8 cellular contexts compared by ENCODE assay signal in the genomic region with DNA sequence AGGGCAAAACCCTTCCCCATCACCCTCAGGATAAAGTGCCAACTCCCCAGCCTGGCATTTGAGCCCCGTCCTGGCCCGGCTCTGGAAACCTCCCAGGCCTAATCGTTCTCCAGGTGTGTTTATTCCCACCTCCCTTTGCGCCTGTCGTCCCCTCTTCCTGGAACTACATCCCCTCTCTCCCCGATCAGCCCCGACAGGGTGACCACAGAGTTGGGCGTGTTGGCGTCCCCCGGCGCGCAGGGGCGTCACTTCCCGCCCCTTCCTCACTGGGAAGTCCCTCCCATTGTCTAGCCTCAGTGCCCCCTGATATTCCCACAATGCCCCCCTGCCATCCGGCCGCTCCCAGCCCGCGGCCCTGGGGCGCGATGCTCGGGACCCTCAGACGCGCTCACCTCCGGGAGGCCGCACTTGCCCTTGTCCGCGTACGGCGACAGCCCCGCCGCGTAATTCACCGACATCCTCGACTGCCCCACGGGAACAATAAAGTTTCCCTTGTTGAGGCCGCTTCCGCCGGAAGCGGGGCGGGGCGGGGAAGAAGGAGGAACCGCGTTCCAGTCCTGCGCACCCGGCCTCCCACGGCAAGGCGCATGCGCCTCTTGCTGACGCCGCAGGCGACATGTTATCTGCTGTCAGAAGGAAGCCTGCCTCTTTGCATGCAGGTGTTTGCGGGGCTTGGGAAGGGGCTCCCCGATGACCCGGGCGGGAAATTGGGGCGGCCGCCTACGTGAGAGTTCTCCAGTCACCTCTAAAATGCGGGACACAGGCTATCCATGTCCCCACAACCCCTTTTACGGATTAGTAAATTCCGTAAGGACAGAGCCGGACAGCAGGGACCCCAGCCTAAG. TPM values are rescaled to one million over a fixed set of nuclear protein-coding genes. Genes with fewer than 3 reads are reported as not detected.
DNase-seq lines count a peak whose midpoint lies in the region; ATAC-seq and TF ChIP-seq lines count a peak whose summit lies in the region.

ANKRD24 (plus strand) TSS at position 608 of the 845 bp plus-strand sequence. CDS start 3,737 bp downstream, outside the sequence.
SIRT6 (minus strand) TSS at position 482 of the 845 bp plus-strand sequence; CDS start at position 458, 24 bp downstream.

- peaks cover 2% of the 10 kb centered on the region for H3K36me3 ChIP-seq in A673 (ENCODE audit: insufficient read depth, low read length, poor library complexity, severe bottlenecking)

- ATAC-seq in GM18861 (IDR thresholded peaks at IDR 0.05; ENCODE audit: unreplicated experiment) (peak; percentile 74), HG03159 (IDR thresholded peaks at IDR 0.05; ENCODE audit: unreplicated experiment) (peak; percentile 69)
- peak; percentile 89 to 91 for ATAC-seq in activated CD4-positive, CD25-positive, alpha-beta regulatory T cell treated with anti-CD3 and anti-CD28 coated beads, Interleukin-2, amount 50 U/mL, for 24 hours
- peak; percentile 86 for ATAC-seq in central memory CD8-positive, alpha-beta T cell (replicated peaks; ENCODE audit: extremely low read depth, poor library complexity, severe bottlenecking)

- H3K9me3 Mint-ChIP-seq in central memory CD8-positive, alpha-beta T cell, result no peaks in the 10 kb centered on the region

- peak; percentile 98 for DNase-seq in A673 (ENCODE audit: low spot score)
- peak; percentile 86 for DNase-seq in NCI-H345 treated with DMSO at 0.1 percent for 48 hours (lab: John Stamatoyannopoulos, UW; ENCODE audit: unreplicated experiment)
- peak; percentile 85 to 94 for DNase-seq in central memory CD8-positive, alpha-beta T cell (ENCODE audit: low spot score in 2 of 2)
- DNase-seq in islet precursor cell, result peak; percentile 98
- DNase-seq in stimulated activated CD4-positive, alpha-beta T cell treated with anti-CD3 and anti-CD28 coated beads, Interleukin-12 subunit alpha, Interleukin-12 subunit beta, amount 100 ng/mL, for 24 hours (ENCODE audit: low read depth in 2 of 2), result peak; percentile 91 to 94

- peaks cover 8% of the 10 kb centered on the region for H3K4me1 ChIP-seq in A673 (ENCODE audit: insufficient read depth, low read length, poor library complexity, severe bottlenecking)

- H3K4me3 ChIP-seq in A673 (ENCODE audit: low read depth, low read length, poor library complexity, severe bottlenecking), result peak within 1 kb of the TSS; percentile 63

- TF ChIP-seq CTCF in A673 (conservative IDR thresholded peaks at IDR 0.05; ENCODE audit: low read depth, low read length), result no peak

- peak within 1 kb of the TSS; percentile 98 for H3K4me3 Mint-ChIP-seq in central memory CD8-positive, alpha-beta T cell

- peaks cover 25% of the 10 kb centered on the region for H3K36me3 Mint-ChIP-seq in central memory CD8-positive, alpha-beta T cell (ENCODE audit: insufficient read depth)

- H3K27ac ChIP-seq in A673 (ENCODE audit: low read depth, low read length, poor library complexity, severe bottlenecking), result peak within 1 kb of the TSS; percentile 77

- POLR2A ChIA-PET in A673 (lab: Charles Lee; ENCODE audit: low non-redundant PET), result no interaction called here

- peak within 1 kb of the TSS; percentile 95 for H3K27ac Mint-ChIP-seq in central memory CD8-positive, alpha-beta T cell (ENCODE audit: low read depth)

- H3K27me3 ChIP-seq in A673 (replicated peaks; ENCODE audit: insufficient read depth, low read depth, low read length, poor library complexity), result no peaks in the 10 kb centered on the region

- intact Hi-C loops in A673 (cut with micrococcal nuclease; ENCODE audit: unreplicated experiment), result no loop called here

- CTCF ChIA-PET in A673 (lab: Charles Lee), result no interaction called here

- BruUV-seq in A673 (replicated peaks; lab: Mats Ljungman, UMichigan), result no TSS peak

- peaks cover 44% of the 10 kb centered on the region for H3K4me1 Mint-ChIP-seq in central memory CD8-positive, alpha-beta T cell

- no peaks in the 10 kb centered on the region for H3K9me3 ChIP-seq in A673 (ENCODE audit: low read depth, low read length, poor library complexity, severe bottlenecking)

- no peaks in the 10 kb centered on the region for H3K27me3 Mint-ChIP-seq in central memory CD8-positive, alpha-beta T cell

RNA-seq across cellular contexts. Expression of gene ANKRD24, which starts in this region (rescaled TPM):
- total RNA-seq in A673 (2021), result 10.9 and 12.2 TPM in 2 replicates

RNA-seq across cellular contexts. Expression of gene SIRT6, which starts in this region (rescaled TPM):
- total RNA-seq in A673 (2021), result 36.3 and 39.3 TPM in 2 replicates

Comparison
In these comparisons a context has a peak if more than half of its experiments do, and no peak if none do; other contexts are left out.
1. Peak in every context shown above with its lines: DNase-seq, ATAC-seq, H3K4me3 ChIP-seq and H3K27ac ChIP-seq.